Comparison of ENCODE assay signal across 1 cellular context in genomic region chr16:72099377-72099818, GRCh38.
TF ChIP-seq lines count a peak whose summit lies in the region.

No MANE protein-coding gene starts in this region.

TF ChIP-seq in HepG2, 621 proteins besides CTCF, POLR2A, EP300 and RAD21 (continued from another document):
- TF ChIP-seq ZNF883 (CRISPR knock-in tag; IDR thresholded peaks at IDR 0.05; ENCODE audit: not compliant biosample characterization) (peak; percentile 59), MTA3 (CRISPR knock-in tag; IDR thresholded peaks at IDR 0.05) (no peak), CCDC6 (CRISPR knock-in tag; IDR thresholded peaks at IDR 0.05) (0 out of 2 replicates have a peak, but pooled peaks have one; percentile 32), ZNF451 (CRISPR knock-in tag; IDR thresholded peaks at IDR 0.05) (no peak), SMC3 (IDR thresholded peaks at IDR 0.05; ENCODE audit: low read length) (peak; percentile 96), MXI1 (IDR thresholded peaks at IDR 0.05; ENCODE audit: borderline replicate concordance, low read depth, low read length) (peak; percentile 55; the same call in 1 of the 3 replicates), MAZ (IDR thresholded peaks at IDR 0.05; ENCODE audit: borderline replicate concordance, low read depth, low read length) (no peak), MAZ (CRISPR knock-in tag; IDR thresholded peaks at IDR 0.05; ENCODE audit: low read depth) (no peak), SRSF4 (IDR thresholded peaks at IDR 0.05; ENCODE audit: low read depth, low read length, poor library complexity, severe bottlenecking) (no peak), MAFG (CRISPR knock-in tag; IDR thresholded peaks at IDR 0.05) (no peak), CBX5 (CRISPR knock-in tag; IDR thresholded peaks at IDR 0.05; ENCODE audit: borderline replicate concordance) (0 out of 2 replicates have a peak, but pooled peaks have one; percentile 23), ZNF850 (CRISPR knock-in tag; conservative IDR thresholded peaks at IDR 0.05) (no peak), CREBL2 (CRISPR knock-in tag; IDR thresholded peaks at IDR 0.05; ENCODE audit: borderline replicate concordance) (no peak), MEIS1 (CRISPR knock-in tag; IDR thresholded peaks at IDR 0.05; ENCODE audit: borderline replicate concordance) (peak; percentile 86; the same call in 1 of the 2 replicates), ZNF296 (CRISPR knock-in tag; conservative IDR thresholded peaks at IDR 0.05) (no peak), MTERF4 (CRISPR knock-in tag; IDR thresholded peaks at IDR 0.05) (0 out of 2 replicates have a peak, but pooled peaks have one; percentile 41), ERF (CRISPR knock-in tag; IDR thresholded peaks at IDR 0.05) (peak; percentile 51; the same call in 1 of the 2 replicates), DMAP1 (CRISPR knock-in tag; IDR thresholded peaks at IDR 0.05) (no peak), RBM22 (optimal IDR thresholded peaks at IDR 0.05; ENCODE audit: low read length) (no peak), EHMT2 (IDR thresholded peaks at IDR 0.05; ENCODE audit: borderline replicate concordance, low read depth, low read length) (no peak), CENPT (CRISPR knock-in tag; IDR thresholded peaks at IDR 0.05; ENCODE audit: low read depth) (0 out of 2 replicates have a peak, but pooled peaks have one; percentile 31), KDM3A (CRISPR knock-in tag; IDR thresholded peaks at IDR 0.05; ENCODE audit: low read depth) (peak; percentile 67; the same call in 1 of the 2 replicates), SIN3A (IDR thresholded peaks at IDR 0.05; ENCODE audit: borderline replicate concordance, low read depth, low read length) (no peak), NFE2 (CRISPR knock-in tag; IDR thresholded peaks at IDR 0.05) (no peak), PAWR (CRISPR knock-in tag; IDR thresholded peaks at IDR 0.05; ENCODE audit: borderline replicate concordance) (no peak), STAG1 (CRISPR knock-in tag; IDR thresholded peaks at IDR 0.05) (peak; percentile 97), SIX1 (CRISPR knock-in tag; IDR thresholded peaks at IDR 0.05; ENCODE audit: borderline replicate concordance) (no peak), ZNF776 (CRISPR knock-in tag; IDR thresholded peaks at IDR 0.05) (no peak), GTF3A (CRISPR knock-in tag; conservative IDR thresholded peaks at IDR 0.05) (no peak; the same call in 1 of the 2 replicates), REL (CRISPR knock-in tag; conservative IDR thresholded peaks at IDR 0.05) (no peak)
- TF ChIP-seq, protein P1, sequence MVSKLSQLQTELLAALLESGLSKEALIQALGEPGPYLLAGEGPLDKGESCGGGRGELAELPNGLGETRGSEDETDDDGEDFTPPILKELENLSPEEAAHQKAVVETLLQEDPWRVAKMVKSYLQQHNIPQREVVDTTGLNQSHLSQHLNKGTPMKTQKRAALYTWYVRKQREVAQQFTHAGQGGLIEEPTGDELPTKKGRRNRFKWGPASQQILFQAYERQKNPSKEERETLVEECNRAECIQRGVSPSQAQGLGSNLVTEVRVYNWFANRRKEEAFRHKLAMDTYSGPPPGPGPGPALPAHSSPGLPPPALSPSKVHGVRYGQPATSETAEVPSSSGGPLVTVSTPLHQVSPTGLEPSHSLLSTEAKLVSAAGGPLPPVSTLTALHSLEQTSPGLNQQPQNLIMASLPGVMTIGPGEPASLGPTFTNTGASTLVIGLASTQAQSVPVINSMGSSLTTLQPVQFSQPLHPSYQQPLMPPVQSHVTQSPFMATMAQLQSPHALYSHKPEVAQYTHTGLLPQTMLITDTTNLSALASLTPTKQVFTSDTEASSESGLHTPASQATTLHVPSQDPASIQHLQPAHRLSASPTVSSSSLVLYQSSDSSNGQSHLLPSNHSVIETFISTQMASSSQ (IDR thresholded peaks at IDR 0.05; ENCODE audit: low read depth) = no peak
- TF ChIP-seq, protein P1 (CRISPR knock-in tag; IDR thresholded peaks at IDR 0.05; ENCODE audit: borderline replicate concordance) = peak; percentile 23; the same call in 1 of the 2 replicates
- TF ChIP-seq, protein P2, sequence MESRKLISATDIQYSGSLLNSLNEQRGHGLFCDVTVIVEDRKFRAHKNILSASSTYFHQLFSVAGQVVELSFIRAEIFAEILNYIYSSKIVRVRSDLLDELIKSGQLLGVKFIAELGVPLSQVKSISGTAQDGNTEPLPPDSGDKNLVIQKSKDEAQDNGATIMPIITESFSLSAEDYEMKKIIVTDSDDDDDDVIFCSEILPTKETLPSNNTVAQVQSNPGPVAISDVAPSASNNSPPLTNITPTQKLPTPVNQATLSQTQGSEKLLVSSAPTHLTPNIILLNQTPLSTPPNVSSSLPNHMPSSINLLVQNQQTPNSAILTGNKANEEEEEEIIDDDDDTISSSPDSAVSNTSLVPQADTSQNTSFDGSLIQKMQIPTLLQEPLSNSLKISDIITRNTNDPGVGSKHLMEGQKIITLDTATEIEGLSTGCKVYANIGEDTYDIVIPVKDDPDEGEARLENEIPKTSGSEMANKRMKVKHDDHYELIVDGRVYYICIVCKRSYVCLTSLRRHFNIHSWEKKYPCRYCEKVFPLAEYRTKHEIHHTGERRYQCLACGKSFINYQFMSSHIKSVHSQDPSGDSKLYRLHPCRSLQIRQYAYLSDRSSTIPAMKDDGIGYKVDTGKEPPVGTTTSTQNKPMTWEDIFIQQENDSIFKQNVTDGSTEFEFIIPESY (CRISPR knock-in tag; IDR thresholded peaks at IDR 0.05) = peak; percentile 14; the same call in 1 of the 2 replicates
- TF ChIP-seq, protein P3, sequence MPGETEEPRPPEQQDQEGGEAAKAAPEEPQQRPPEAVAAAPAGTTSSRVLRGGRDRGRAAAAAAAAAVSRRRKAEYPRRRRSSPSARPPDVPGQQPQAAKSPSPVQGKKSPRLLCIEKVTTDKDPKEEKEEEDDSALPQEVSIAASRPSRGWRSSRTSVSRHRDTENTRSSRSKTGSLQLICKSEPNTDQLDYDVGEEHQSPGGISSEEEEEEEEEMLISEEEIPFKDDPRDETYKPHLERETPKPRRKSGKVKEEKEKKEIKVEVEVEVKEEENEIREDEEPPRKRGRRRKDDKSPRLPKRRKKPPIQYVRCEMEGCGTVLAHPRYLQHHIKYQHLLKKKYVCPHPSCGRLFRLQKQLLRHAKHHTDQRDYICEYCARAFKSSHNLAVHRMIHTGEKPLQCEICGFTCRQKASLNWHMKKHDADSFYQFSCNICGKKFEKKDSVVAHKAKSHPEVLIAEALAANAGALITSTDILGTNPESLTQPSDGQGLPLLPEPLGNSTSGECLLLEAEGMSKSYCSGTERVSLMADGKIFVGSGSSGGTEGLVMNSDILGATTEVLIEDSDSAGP (CRISPR knock-in tag; IDR thresholded peaks at IDR 0.05; ENCODE audit: borderline replicate concordance) = peak; percentile 57
- TF ChIP-seq, protein P4, sequence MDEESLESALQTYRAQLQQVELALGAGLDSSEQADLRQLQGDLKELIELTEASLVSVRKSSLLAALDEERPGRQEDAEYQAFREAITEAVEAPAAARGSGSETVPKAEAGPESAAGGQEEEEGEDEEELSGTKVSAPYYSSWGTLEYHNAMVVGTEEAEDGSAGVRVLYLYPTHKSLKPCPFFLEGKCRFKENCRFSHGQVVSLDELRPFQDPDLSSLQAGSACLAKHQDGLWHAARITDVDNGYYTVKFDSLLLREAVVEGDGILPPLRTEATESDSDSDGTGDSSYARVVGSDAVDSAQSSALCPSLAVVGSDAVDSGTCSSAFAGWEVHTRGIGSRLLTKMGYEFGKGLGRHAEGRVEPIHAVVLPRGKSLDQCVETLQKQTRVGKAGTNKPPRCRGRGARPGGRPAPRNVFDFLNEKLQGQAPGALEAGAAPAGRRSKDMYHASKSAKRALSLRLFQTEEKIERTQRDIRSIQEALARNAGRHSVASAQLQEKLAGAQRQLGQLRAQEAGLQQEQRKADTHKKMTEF (CRISPR knock-in tag; IDR thresholded peaks at IDR 0.05) = 0 out of 2 replicates have a peak, but pooled peaks have one; percentile 39
- TF ChIP-seq, protein P5, sequence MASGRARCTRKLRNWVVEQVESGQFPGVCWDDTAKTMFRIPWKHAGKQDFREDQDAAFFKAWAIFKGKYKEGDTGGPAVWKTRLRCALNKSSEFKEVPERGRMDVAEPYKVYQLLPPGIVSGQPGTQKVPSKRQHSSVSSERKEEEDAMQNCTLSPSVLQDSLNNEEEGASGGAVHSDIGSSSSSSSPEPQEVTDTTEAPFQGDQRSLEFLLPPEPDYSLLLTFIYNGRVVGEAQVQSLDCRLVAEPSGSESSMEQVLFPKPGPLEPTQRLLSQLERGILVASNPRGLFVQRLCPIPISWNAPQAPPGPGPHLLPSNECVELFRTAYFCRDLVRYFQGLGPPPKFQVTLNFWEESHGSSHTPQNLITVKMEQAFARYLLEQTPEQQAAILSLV (CRISPR knock-in tag; IDR thresholded peaks at IDR 0.05; ENCODE audit: borderline replicate concordance) = no peak
- TF ChIP-seq, protein P6, sequence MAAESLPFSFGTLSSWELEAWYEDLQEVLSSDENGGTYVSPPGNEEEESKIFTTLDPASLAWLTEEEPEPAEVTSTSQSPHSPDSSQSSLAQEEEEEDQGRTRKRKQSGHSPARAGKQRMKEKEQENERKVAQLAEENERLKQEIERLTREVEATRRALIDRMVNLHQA (CRISPR knock-in tag; IDR thresholded peaks at IDR 0.05) = no peak
- TF ChIP-seq, protein P7, sequence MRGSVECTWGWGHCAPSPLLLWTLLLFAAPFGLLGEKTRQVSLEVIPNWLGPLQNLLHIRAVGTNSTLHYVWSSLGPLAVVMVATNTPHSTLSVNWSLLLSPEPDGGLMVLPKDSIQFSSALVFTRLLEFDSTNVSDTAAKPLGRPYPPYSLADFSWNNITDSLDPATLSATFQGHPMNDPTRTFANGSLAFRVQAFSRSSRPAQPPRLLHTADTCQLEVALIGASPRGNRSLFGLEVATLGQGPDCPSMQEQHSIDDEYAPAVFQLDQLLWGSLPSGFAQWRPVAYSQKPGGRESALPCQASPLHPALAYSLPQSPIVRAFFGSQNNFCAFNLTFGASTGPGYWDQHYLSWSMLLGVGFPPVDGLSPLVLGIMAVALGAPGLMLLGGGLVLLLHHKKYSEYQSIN (CRISPR knock-in tag; IDR thresholded peaks at IDR 0.05; ENCODE audit: borderline replicate concordance) = no peak
